In genomic region chrX:24748196-24748595, GRCh38 we compare ENCODE assay signal across 30 cellular contexts.
"Had no signal": no experiment of that assay in that cellular context is flagged by ENCODE, and none has a peak within 500 bp of the region (broad histone marks: within the 10 kb centered on the region; RNA-seq: fewer than 3 reads in every experiment).

No MANE protein-coding gene starts in this region.

- H3K36me3 ChIP-seq: brain microvascular endothelial cell had no signal

- H3K27ac ChIP-seq: brain microvascular endothelial cell, coronary artery had no signal

- FAIRE-seq: bronchial epithelial cell, endometrium, endothelial cell of umbilical vein, frontal cortex had no signal

- H3K27me3 ChIP-seq: brain microvascular endothelial cell had no signal

- H3K4me3 ChIP-seq: coronary artery had no signal

- DNase-seq: activated CD4-positive, alpha-beta memory T cell treated with anti-CD3 and anti-CD28 coated beads for 36 hours; activated CD4-positive, alpha-beta T cell treated with anti-CD3 and anti-CD28 coated beads for 36 hours; activated CD4-positive, alpha-beta T cell treated with anti-CD3 and anti-CD28 coated beads, Interleukin-2, amount 10 ng/mL, durations not matched to agents 24 days and 14 days; activated CD4-positive, CD25-positive, alpha-beta regulatory T cell; activated CD4-positive, CD25-positive, alpha-beta regulatory T cell treated with anti-CD3 and anti-CD28 coated beads, Interleukin-2, amount 50 U/mL, for 72 hours; activated CD8-positive, alpha-beta memory T cell treated with anti-CD3 and anti-CD28 coated beads, Interleukin-2, amount 10 ng/mL, durations not matched to agents 7 days and 5 days; activated CD8-positive, alpha-beta memory T cell treated with anti-CD3 and anti-CD28 coated beads, Interleukin-2, amount 50 U/mL, for 4 hours; activated CD8-positive, alpha-beta T cell treated with anti-CD3 and anti-CD28 coated beads, Interleukin-2, amount 10 ng/mL, durations not matched to agents 7 days and 5 days; activated gamma-delta T cell; activated naive CD4-positive, alpha-beta T cell; activated naive CD4-positive, alpha-beta T cell treated with anti-CD3 and anti-CD28 coated beads, Interleukin-2, amount 10 ng/mL, durations not matched to agents 7 days and 5 days; activated naive CD8-positive, alpha-beta T cell treated with anti-CD3 and anti-CD28 coated beads, Interleukin-2, amount 10 ng/mL, durations not matched to agents 7 days and 5 days; activated T-cell treated with anti-CD3 and anti-CD28 coated beads for 4 hours; activated T-cell treated with anti-CD3 and anti-CD28 coated beads, Interleukin-2, amount 50 U/mL, for 24 hours; activated T-cell treated with anti-CD3 and anti-CD28 coated beads, Interleukin-2, amount 50 U/mL, for 72 hours; brain microvascular endothelial cell; effector CD4-positive, alpha-beta T cell; effector memory CD8-positive, alpha-beta T cell; foreskin fibroblast; head of caudate nucleus; hippocampal formation; T-helper 17 cell; T1000 had no signal

- ATAC-seq: activated CD4-positive, alpha-beta T cell treated with anti-CD3 and anti-CD28 coated beads for 36 hours; activated CD8-positive, alpha-beta memory T cell treated with anti-CD3 and anti-CD28 coated beads, Interleukin-2, amount 10 ng/mL, durations not matched to agents 7 days and 5 days; activated CD8-positive, alpha-beta T cell treated with anti-CD3 and anti-CD28 coated beads, Interleukin-2, amount 10 ng/mL, durations not matched to agents 7 days and 5 days; activated naive CD4-positive, alpha-beta T cell treated with anti-CD3 and anti-CD28 coated beads, Interleukin-2, amount 50 U/mL, for 72 hours; activated T-cell treated with anti-CD3 and anti-CD28 coated beads, Interleukin-2, amount 50 U/mL, for 72 hours; effector memory CD8-positive, alpha-beta T cell; esophagus mucosa; T-helper 17 cell had no signal
